In genomic region chr20:43691928-43692524, GRCh38 we compare ENCODE assay signal across 9 cellular contexts. TPM values are rescaled to one million over a fixed set of nuclear protein-coding genes. Genes with fewer than 3 reads are reported as not detected.
DNase-seq lines count a peak whose midpoint lies in the region; ATAC-seq, FAIRE-seq and TF ChIP-seq lines count a peak whose summit lies in the region.
"Had no signal": no experiment of that assay in that cellular context is flagged by ENCODE, and none has a peak within 500 bp of the region (broad histone marks: within the 10 kb centered on the region; RNA-seq: fewer than 3 reads in every experiment).

No MANE protein-coding gene starts in this region.

- no peak overlapping the region for H3K9ac ChIP-seq in K562 (ENCODE audit: insufficient read depth in 1 of 2, low read depth in 2 of 2, low read length in 2 of 2)

- CTCF ChIA-PET in K562 (lab: Yijun Ruan, JAX; ENCODE audit: low intra/inter-chr PET ratio): interaction anchor here (0.5 to 3.2 kb wide), 4 partner anchors 75 to 243 kb away, joined by 4 to 35 read pairs (median 16); no protein-coding TSS in a partner anchor

- H3K36me3 Mint-ChIP-seq in memory B cell: peaks cover 1% of the 10 kb centered on the region

- peak; percentile 27 for DNase-seq in NCI-H2196 (lab: John Stamatoyannopoulos, UW; ENCODE audit: unreplicated experiment)
- DNase-seq in NCI-H2196 treated with DMSO at 0.1 percent for 48 hours (lab: John Stamatoyannopoulos, UW; ENCODE audit: unreplicated experiment): no peak
- DNase-seq in Jurkat, Clone E6-1 (ENCODE audit: low read depth, low spot score): peak; percentile 29
- peak; percentile 22 for DNase-seq in T1000 (lab: John Stamatoyannopoulos, UW)
- DNase-seq in K562 (ENCODE audit: extremely low read depth in 1 of 4, low spot score in 3 of 4): peak; percentile 70 to 79 (median 74)
- peak; percentile 73 to 74 for DNase-seq in memory B cell (ENCODE audit: low spot score in 2 of 2)
- DNase-seq in substantia nigra (lab: John Stamatoyannopoulos, UW): peak in 27 of 49 donors; percentile 1 to 57 (median 13)

- no peak overlapping the region for H3K4me3 ChIP-seq in Jurkat, Clone E6-1 (ENCODE audit: low read length)
- H3K4me3 ChIP-seq in K562: no peak overlapping the region

- no peak for TF ChIP-seq POLR2A in K562 (conservative IDR thresholded peaks at IDR 0.05)

- H3K27me3 Mint-ChIP-seq in memory B cell: no peaks in the 10 kb centered on the region

- no peak for TF ChIP-seq EP300 in K562 (IDR thresholded peaks at IDR 0.05; ENCODE audit: low read length)

- no peaks in the 10 kb centered on the region for H3K9me3 ChIP-seq in K562 (replicated peaks; ENCODE audit: control insufficient read depth, insufficient read depth, low read depth, low read length)

- FAIRE-seq in K562 (lab: Jason Lieb, UNC): peak; percentile 86

- no peaks in the 10 kb centered on the region; the same call in 2 of the 3 replicates for H3K79me2 ChIP-seq in K562 (ENCODE audit: control insufficient read depth, insufficient read depth, low read length)

- no peaks in the 10 kb centered on the region for H3K27me3 ChIP-seq in K562 (ENCODE audit: control insufficient read depth in 2 of 2, insufficient read depth in 2 of 2, low read length in 2 of 2)

- BruUV-seq in K562 (replicated peaks; lab: Mats Ljungman, UMichigan): no TSS peak

- H3K4me1 ChIP-seq in K562 (replicated peaks in 1 of 2; ENCODE audit: control insufficient read depth in 2 of 2, insufficient read depth in 2 of 2, low read length in 2 of 2): peaks cover 17 to 18% of the 10 kb centered on the region in 2 experiments; a peak in 4 of 5 replicates

- H3K27ac ChIP-seq in K562 (ENCODE audit: extremely low read depth, low read depth, low read length): no peak overlapping the region
- no peak overlapping the region for H3K27ac ChIP-seq in substantia nigra (ENCODE audit: low read depth, low read length, poor library complexity, severe bottlenecking)

- ATAC-seq in K562: peak; percentile 79
- ATAC-seq in memory B cell (ENCODE audit: low read depth): peak; percentile 96
- ATAC-seq in GM21381 (IDR thresholded peaks at IDR 0.05; ENCODE audit: unreplicated experiment): no peak

- H3K4me3 Mint-ChIP-seq in memory B cell: no peak overlapping the region

- peak; percentile 79 to 86 (median 79) for TF ChIP-seq CTCF in K562 (IDR thresholded peaks at IDR 0.05 in 2 of 3, conservative IDR thresholded peaks at IDR 0.05 in 1 of 3; ENCODE audit: insufficient read depth in 2 of 3, low read depth in 1 of 3, low read length in 3 of 3)

- no peak overlapping the region for H3K4me2 ChIP-seq in K562 (ENCODE audit: insufficient read depth, low read length)

- peaks cover 13% of the 10 kb centered on the region; the same call in 1 of the 2 replicates for H4K20me1 ChIP-seq in K562 (replicated peaks; ENCODE audit: control insufficient read depth, insufficient read depth, low read length)

- peaks cover 80% of the 10 kb centered on the region for H3K36me3 ChIP-seq in K562 (ENCODE audit: control insufficient read depth, insufficient read depth, low read length)

- in situ Hi-C loops in K562 (cut with MboI): loop anchor here (10.0 kb wide), 1 partner anchor 237 kb away; the partner anchor contains the start of gene SRSF6

- intact Hi-C loops in K562 (cut with micrococcal nuclease): loop anchor here (1.0 to 2.0 kb wide), 4 partner anchors 15 to 243 kb away; no protein-coding TSS in a partner anchor

- peak; percentile 78 to 81 for TF ChIP-seq RAD21 in K562 (CRISPR knock-in tag; conservative IDR thresholded peaks at IDR 0.05 in 1 of 2, IDR thresholded peaks at IDR 0.05 in 1 of 2)

- no peaks in the 10 kb centered on the region for H3K9me1 ChIP-seq in K562 (ENCODE audit: control insufficient read depth, insufficient read depth, low read length)

- H3K27ac Mint-ChIP-seq in memory B cell: no peak overlapping the region

- 68% methylated on average over 5 of the region's 5 CpGs for WGBS in K562 (ENCODE audit: insufficient coverage, low coverage, missing lambda C conversion rate)

- H3K9me3 Mint-ChIP-seq in memory B cell: no peaks in the 10 kb centered on the region

- H3K4me1 Mint-ChIP-seq in memory B cell: peaks cover 7% of the 10 kb centered on the region

- H2AFZ ChIP-seq in K562 (ENCODE audit: low read depth, low read length): no peak overlapping the region

- POLR2A ChIA-PET in K562 (lab: Yijun Ruan, JAX): interaction anchor here (0.5 to 1.2 kb wide), 5 partner anchors 11 to 574 kb away, joined by 3 to 6 read pairs (median 3); no protein-coding TSS in a partner anchor

TF ChIP-seq in K562, 482 proteins besides CTCF, POLR2A, EP300 and RAD21 (continues in another document):
- TF ChIP-seq, protein P1, sequence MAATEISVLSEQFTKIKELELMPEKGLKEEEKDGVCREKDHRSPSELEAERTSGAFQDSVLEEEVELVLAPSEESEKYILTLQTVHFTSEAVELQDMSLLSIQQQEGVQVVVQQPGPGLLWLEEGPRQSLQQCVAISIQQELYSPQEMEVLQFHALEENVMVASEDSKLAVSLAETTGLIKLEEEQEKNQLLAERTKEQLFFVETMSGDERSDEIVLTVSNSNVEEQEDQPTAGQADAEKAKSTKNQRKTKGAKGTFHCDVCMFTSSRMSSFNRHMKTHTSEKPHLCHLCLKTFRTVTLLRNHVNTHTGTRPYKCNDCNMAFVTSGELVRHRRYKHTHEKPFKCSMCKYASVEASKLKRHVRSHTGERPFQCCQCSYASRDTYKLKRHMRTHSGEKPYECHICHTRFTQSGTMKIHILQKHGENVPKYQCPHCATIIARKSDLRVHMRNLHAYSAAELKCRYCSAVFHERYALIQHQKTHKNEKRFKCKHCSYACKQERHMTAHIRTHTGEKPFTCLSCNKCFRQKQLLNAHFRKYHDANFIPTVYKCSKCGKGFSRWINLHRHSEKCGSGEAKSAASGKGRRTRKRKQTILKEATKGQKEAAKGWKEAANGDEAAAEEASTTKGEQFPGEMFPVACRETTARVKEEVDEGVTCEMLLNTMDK (IDR thresholded peaks at IDR 0.05; ENCODE audit: borderline replicate concordance, insufficient read depth, low read depth, low read length, poor library complexity, severe bottlenecking): peak; percentile 38
- TF ChIP-seq, protein P2, sequence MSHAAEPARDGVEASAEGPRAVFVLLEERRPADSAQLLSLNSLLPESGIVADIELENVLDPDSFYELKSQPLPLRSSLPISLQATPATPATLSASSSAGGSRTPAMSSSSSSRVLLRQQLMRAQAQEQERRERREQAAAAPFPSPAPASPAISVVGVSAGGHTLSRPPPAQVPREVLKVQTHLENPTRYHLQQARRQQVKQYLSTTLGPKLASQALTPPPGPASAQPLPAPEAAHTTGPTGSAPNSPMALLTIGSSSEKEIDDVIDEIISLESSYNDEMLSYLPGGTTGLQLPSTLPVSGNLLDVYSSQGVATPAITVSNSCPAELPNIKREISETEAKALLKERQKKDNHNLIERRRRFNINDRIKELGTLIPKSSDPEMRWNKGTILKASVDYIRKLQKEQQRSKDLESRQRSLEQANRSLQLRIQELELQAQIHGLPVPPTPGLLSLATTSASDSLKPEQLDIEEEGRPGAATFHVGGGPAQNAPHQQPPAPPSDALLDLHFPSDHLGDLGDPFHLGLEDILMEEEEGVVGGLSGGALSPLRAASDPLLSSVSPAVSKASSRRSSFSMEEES (CRISPR knock-in tag; IDR thresholded peaks at IDR 0.05): no peak
- TF ChIP-seq ZNF445 (CRISPR knock-in tag; IDR thresholded peaks at IDR 0.05; ENCODE audit: low read depth) (0 out of 2 replicates have a peak, but pooled peaks have one; percentile 24), YY1 (IDR thresholded peaks at IDR 0.05; ENCODE audit: borderline replicate concordance in 1 of 3, control insufficient read depth in 1 of 3, extremely low read depth in 1 of 3, insufficient read depth in 3 of 3, insufficient read length in 1 of 3, insufficient replicate concordance in 2 of 3, low read depth in 1 of 3, low read length in 2 of 3) (peak in 1 of 3 experiments; percentile 8), RCOR1 (IDR thresholded peaks at IDR 0.05; ENCODE audit: borderline replicate concordance in 1 of 2, low read depth in 2 of 2, low read length in 2 of 2) (peak in 1 of 2 experiments; percentile 36; a peak in 1 of 4 replicates)

RNA-seq across cellular contexts. Expression of gene MYBL2, which starts 25.1 kb away (rescaled TPM):
- polyA plus RNA-seq in Jurkat, Clone E6-1 (2012; ENCODE audit: insufficient read depth, insufficient read length): 213 TPM
- total RNA-seq in K562 (2011; cell fraction: chromatin; rRNA removed; ENCODE audit: low replicate concordance): 25.5 and 54.2 TPM in 2 replicates
- 28.0 and 31.8 TPM in 2 replicates for total RNA-seq in K562 (2011; cell fraction: nucleolus; rRNA removed)
- 22.6 and 26.3 TPM in 2 replicates for total RNA-seq in K562 (2011; cell fraction: nucleoplasm; rRNA removed)
- total RNA-seq in K562 (2014; rRNA removed) (111 and 154 TPM in 2 replicates), K562 (2014; rRNA removed; fragmentation: Illumina TruSeq; extraction: Trizol) (26.2 and 31.1 TPM in 2 replicates), K562 (2015; rRNA removed; fragmentation: Illumina TruSeq; extraction: Trizol) (52.5 and 53.6 TPM in 2 replicates), K562 (2021) (161 and 169 TPM in 2 replicates)
- polyA plus RNA-seq in K562 (2011; rRNA removed) (27.6 and 33.8 TPM in 2 replicates), K562 (2014; fragmentation: Illumina TruSeq; extraction: Trizol) (141 and 149 TPM in 2 replicates), K562 (2014; fragmentation: Nextera tagmentation; extraction: Ambion mirVana) (1 to 10 TPM; 4.4 to 6.3 TPM), K562 (2014; rRNA removed) (62.1 and 80.2 TPM in 2 replicates)
- polyA plus RNA-seq in K562 (2011; cell fraction: cytosol; rRNA removed): 39.0 and 57.5 TPM in 2 replicates
- 29.2 and 49.4 TPM in 2 replicates for polyA plus RNA-seq in K562 (2011; cell fraction: nucleus; rRNA removed)
- 113 and 131 TPM in 2 replicates for polyA plus RNA-seq in K562 (2012)
- polyA minus RNA-seq in K562 (2011; rRNA and poly(A)+ RNA removed): 27.8 and 34.3 TPM in 2 replicates
- 57.3 and 64.6 TPM in 2 replicates for polyA minus RNA-seq in K562 (2011; cell fraction: cytosol; rRNA and poly(A)+ RNA removed)
- 12.4 and 15.3 TPM in 2 replicates for polyA minus RNA-seq in K562 (2011; cell fraction: nucleus; rRNA and poly(A)+ RNA removed)

RNA-seq across cellular contexts. Expression of gene GTSF1L, which starts 34.8 kb away (rescaled TPM):
- polyA plus RNA-seq in Jurkat, Clone E6-1 (2012; ENCODE audit: insufficient read depth, insufficient read length): not detected
- total RNA-seq in K562 (2011; cell fraction: chromatin; rRNA removed; ENCODE audit: low replicate concordance): not detected in 2 replicates
- total RNA-seq in K562 (2011; cell fraction: nucleolus; rRNA removed): not detected in 2 replicates
- not detected in 2 replicates for total RNA-seq in K562 (2011; cell fraction: nucleoplasm; rRNA removed)
- total RNA-seq in K562 (2014; rRNA removed): not detected in 2 replicates
- total RNA-seq in K562 (2014; rRNA removed; fragmentation: Illumina TruSeq; extraction: Trizol): not detected in 2 replicates
- total RNA-seq in K562 (2015; rRNA removed; fragmentation: Illumina TruSeq; extraction: Trizol): not detected in 2 replicates
- not detected in 2 replicates for total RNA-seq in K562 (2021)
- polyA plus RNA-seq in K562 (2011; rRNA removed): not detected in 2 replicates
- polyA plus RNA-seq in K562 (2011; cell fraction: cytosol; rRNA removed): not detected in 2 replicates
- not detected in 2 replicates for polyA plus RNA-seq in K562 (2011; cell fraction: nucleus; rRNA removed)
- polyA plus RNA-seq in K562 (2012): not detected in 2 replicates
- not detected in 2 replicates for polyA plus RNA-seq in K562 (2014; fragmentation: Illumina TruSeq; extraction: Trizol)
- not detected for polyA plus RNA-seq in K562 (2014; fragmentation: Nextera tagmentation; extraction: Ambion mirVana)
- polyA plus RNA-seq in K562 (2014; rRNA removed): not detected in 2 replicates
- polyA minus RNA-seq in K562 (2011; rRNA and poly(A)+ RNA removed): not detected in 2 replicates
- not detected in 2 replicates for polyA minus RNA-seq in K562 (2011; cell fraction: cytosol; rRNA and poly(A)+ RNA removed)
- polyA minus RNA-seq in K562 (2011; cell fraction: nucleus; rRNA and poly(A)+ RNA removed): not detected in 2 replicates
- total RNA-seq: dermis microvascular lymphatic vessel endothelial cell had no signal
